8 cellular contexts compared by ENCODE assay signal in genomic region chr13:99501135-99501951, GRCh38. TPM values are rescaled to one million over a fixed set of nuclear protein-coding genes. Genes with fewer than 3 reads are reported as not detected.
A peak's percentile ranks its signal among the peaks of the same experiment; 100 is the strongest.
DNase-seq lines count a peak whose midpoint lies in the region; ATAC-seq, FAIRE-seq and TF ChIP-seq lines count a peak whose summit lies in the region.

TSS of gene TM9SF2 (plus strand) at chr13:99501472. CDS start at chr13:99501607, 135 bp downstream.

- no peak for FAIRE-seq in urothelium cell line (lab: Jason Lieb, UNC)

- DNase-seq in NCI-H187 (lab: John Stamatoyannopoulos, UW) (peak; percentile 97 to 100), T-helper 2 cell (peak; percentile 95 to 98 (median 96)), left ventricle myocardium superior (peak; percentile 97), psoas muscle (peak; percentile 98 to 99), urothelium cell line (ENCODE audit: low spot score) (peak; percentile 88)

- ATAC-seq in HG02885 (IDR thresholded peaks at IDR 0.05; ENCODE audit: poor library complexity, unreplicated experiment) (peak; percentile 61), left ventricle myocardium superior (peak; percentile 88), psoas muscle (peak; percentile 82 to 88 (median 86))

- TF ChIP-seq POLR2A in GM15510 (IDR thresholded peaks at IDR 0.05; ENCODE audit: borderline replicate concordance, extremely low read depth, insufficient read length) = peak; percentile 76

- WGBS in psoas muscle, 3 donors = 0% methylated on average over 60 to 61 of the region's 61 CpGs

- no peaks in the 10 kb centered on the region for H3K36me3 ChIP-seq in psoas muscle (ENCODE audit: insufficient read depth in 1 of 2, low read depth in 1 of 2)

- H3K27ac ChIP-seq in angular gyrus (ENCODE audit: low read depth, low read length) (peak within 1 kb of the TSS; percentile 68), psoas muscle (peak within 1 kb of the TSS; percentile 90)

- intact Hi-C loops in left ventricle myocardium superior (cut with micrococcal nuclease) (no loop called here), psoas muscle (cut with DNase I) (loop anchor here in 1 of 2 donors (5.0 kb wide), 1 partner anchor 59 kb away; no protein-coding TSS in a partner anchor)

- no peaks in the 10 kb centered on the region for H3K9me3 ChIP-seq in psoas muscle

- no peaks in the 10 kb centered on the region for H3K27me3 ChIP-seq in psoas muscle (ENCODE audit: insufficient read depth in 3 of 3, low read length in 2 of 3)

- no peak for TF ChIP-seq CTCF in psoas muscle (IDR thresholded peaks at IDR 0.05)

- H3K4me3 ChIP-seq in psoas muscle = peak within 1 kb of the TSS; percentile 82

- peaks cover 65% of the 10 kb centered on the region for H3K4me1 ChIP-seq in psoas muscle

RNA-seq across cellular contexts. Expression of gene TM9SF2, which starts in this region (rescaled TPM):
- total RNA-seq in left ventricle myocardium superior (59.9 TPM), psoas muscle (10 to 100 TPM; 30.6 to 45.2 (median 42.7) TPM)
- polyA plus RNA-seq in psoas muscle = 10 to 100 TPM; 28.5 to 58.6 (median 33.3) TPM

Comparison
In these comparisons a context has a peak if more than half of its experiments do, and no peak if none do; other contexts are left out.
1. Peak in every context shown above with its lines: DNase-seq, ATAC-seq, H3K4me3 ChIP-seq and H3K27ac ChIP-seq.